Comparison of ENCODE assay signal across 8 cellular contexts in the genomic region with DNA sequence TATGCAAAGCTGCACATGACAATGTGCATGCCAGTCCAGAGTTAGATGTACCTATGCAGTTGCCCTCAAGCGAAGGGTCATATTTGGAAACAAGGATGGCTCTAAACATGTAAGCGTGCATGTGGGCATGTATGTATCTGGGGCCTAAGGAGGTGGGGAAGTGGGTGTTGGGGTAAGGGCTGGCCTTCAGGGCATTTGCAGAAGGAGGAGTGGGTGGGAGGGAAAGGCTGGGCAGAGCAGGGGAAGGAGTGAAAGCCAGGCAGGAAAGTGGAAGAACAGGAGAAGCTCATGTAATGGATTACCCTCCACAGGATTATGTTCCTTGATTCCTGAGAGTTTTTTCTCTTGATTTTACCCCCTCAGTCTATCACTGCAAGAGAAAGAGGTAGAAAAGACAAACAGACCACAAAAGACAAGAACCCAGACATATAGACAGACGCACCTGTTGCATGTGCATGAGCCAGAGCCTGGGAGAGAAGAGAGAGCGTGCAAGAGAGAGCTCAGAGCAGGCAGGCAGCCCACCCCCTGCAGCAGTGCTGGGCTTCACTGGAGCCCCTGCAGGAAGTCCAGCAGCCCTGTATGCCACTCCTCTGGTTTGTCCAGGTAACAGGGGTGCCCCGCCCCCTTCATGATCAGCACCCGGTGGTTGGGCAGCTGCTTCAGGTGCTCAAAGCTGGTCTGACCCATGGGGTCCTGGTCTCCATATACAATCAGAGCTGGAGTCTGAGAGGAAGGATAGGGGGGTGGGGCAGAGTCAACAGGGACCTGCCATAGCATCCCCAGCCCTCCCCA. TPM values are rescaled to one million over a fixed set of nuclear protein-coding genes. Genes with fewer than 3 reads are reported as not detected.
DNase-seq lines count a peak whose midpoint lies in the region; ATAC-seq, FAIRE-seq and TF ChIP-seq lines count a peak whose summit lies in the region.
"Had no signal": no experiment of that assay in that cellular context is flagged by ENCODE, and none has a peak within 500 bp of the region (broad histone marks: within the 10 kb centered on the region; RNA-seq: fewer than 3 reads in every experiment).

No MANE protein-coding gene starts in this region.

- H3K4me3 Mint-ChIP-seq in WTC11, result peak overlapping the region; percentile 81
- peak overlapping the region; percentile 86 for H3K4me3 Mint-ChIP-seq in mesothelial cell of epicardium

- FAIRE-seq in D721Med (lab: Jason Lieb, UNC) (peak; percentile 38), RCC 7860 (lab: Jason Lieb, UNC) (no peak)

- DNase-seq in D721Med (ENCODE audit: insufficient read length, low spot score), result no peak
- DNase-seq in WTC11 (ENCODE audit: low spot score), result peak; percentile 55
- DNase-seq in mesothelial cell of epicardium (ENCODE audit: low spot score in 2 of 2, unreplicated experiment in 2 of 2), result no peak
- DNase-seq in stimulated activated CD4-positive, alpha-beta T cell treated with anti-CD3 and anti-CD28 coated beads, Interleukin-2, amount 100 ng/mL, for 24 hours, result no peak
- no peak for DNase-seq in foreskin melanocyte
- no peak for DNase-seq in RCC 7860 (ENCODE audit: low spot score)
- DNase-seq: NCI-H446 treated with DMSO at 0.1 percent for 48 hours had no signal

- H3K4me1 ChIP-seq in BLaER1, result peaks cover 87% of the 10 kb centered on the region

- H3K9me3 Mint-ChIP-seq in WTC11 (no peaks in the 10 kb centered on the region), mesothelial cell of epicardium (no peaks in the 10 kb centered on the region)

- CTCF ChIA-PET in WTC11 (lab: Charles Lee), result interaction anchor here (0.6 to 6.3 kb wide), 11 partner anchors 12 to 262 kb away, joined by 3 to 43 read pairs (median 3); partner anchors contain the start of genes ACY1, GPR62, PARP3 and RRP9

- peak overlapping the region; percentile 56 for H3K27ac Mint-ChIP-seq in WTC11
- peak overlapping the region; percentile 76 for H3K27ac Mint-ChIP-seq in mesothelial cell of epicardium

- H3K9me3 ChIP-seq in BLaER1, result no peaks in the 10 kb centered on the region

- peak overlapping the region; percentile 94 for H3K4me2 ChIP-seq in BLaER1

- TF ChIP-seq CTCF in D721Med (IDR thresholded peaks at IDR 0.05; ENCODE audit: insufficient read depth, missing control alignments) (no peak), WTC11 (IDR thresholded peaks at IDR 0.05) (no peak; the same call in 1 of the 2 replicates), mesothelial cell of epicardium (IDR thresholded peaks at IDR 0.05; ENCODE audit: unreplicated experiment) (no peak)

- H3K4me1 Mint-ChIP-seq in WTC11 (peaks cover 50% of the 10 kb centered on the region), mesothelial cell of epicardium (peaks cover 42% of the 10 kb centered on the region)

- no peaks in the 10 kb centered on the region for H3K27me3 ChIP-seq in BLaER1

- H3K9ac ChIP-seq in BLaER1, result peak overlapping the region; percentile 63

- ATAC-seq in WTC11, result peak; percentile 3; the same call in 1 of the 2 replicates

- H3K27me3 Mint-ChIP-seq in WTC11 (ENCODE audit: low read depth) (peaks cover 22% of the 10 kb centered on the region), mesothelial cell of epicardium (ENCODE audit: low read depth) (no peaks in the 10 kb centered on the region)

- H3K36me3 ChIP-seq in BLaER1, result peaks cover 9% of the 10 kb centered on the region; the same call in 1 of the 2 replicates

- POLR2A ChIA-PET in WTC11 (lab: Charles Lee), result interaction anchor here (0.6 to 3.7 kb wide), 12 partner anchors 8 to 277 kb away, joined by 3 to 23 read pairs (median 4); partner anchors contain the start of genes ACY1, GPR62, PARP3 and POC1A

- peak overlapping the region; percentile 95 for H3K27ac ChIP-seq in BLaER1

- H3K36me3 Mint-ChIP-seq in WTC11, result no peaks in the 10 kb centered on the region
- H3K36me3 Mint-ChIP-seq in mesothelial cell of epicardium, result no peaks in the 10 kb centered on the region

- H4K20me1 ChIP-seq in BLaER1, result peaks cover 35% of the 10 kb centered on the region; the same call in 1 of the 2 replicates

- H3K4me3 ChIP-seq in BLaER1, result 0 out of 2 replicates have a peak overlapping the region, but pooled peaks have one; percentile 43

TF ChIP-seq in WTC11, 78 proteins besides CTCF, POLR2A, EP300 and RAD21:
- TF ChIP-seq, protein P1, sequence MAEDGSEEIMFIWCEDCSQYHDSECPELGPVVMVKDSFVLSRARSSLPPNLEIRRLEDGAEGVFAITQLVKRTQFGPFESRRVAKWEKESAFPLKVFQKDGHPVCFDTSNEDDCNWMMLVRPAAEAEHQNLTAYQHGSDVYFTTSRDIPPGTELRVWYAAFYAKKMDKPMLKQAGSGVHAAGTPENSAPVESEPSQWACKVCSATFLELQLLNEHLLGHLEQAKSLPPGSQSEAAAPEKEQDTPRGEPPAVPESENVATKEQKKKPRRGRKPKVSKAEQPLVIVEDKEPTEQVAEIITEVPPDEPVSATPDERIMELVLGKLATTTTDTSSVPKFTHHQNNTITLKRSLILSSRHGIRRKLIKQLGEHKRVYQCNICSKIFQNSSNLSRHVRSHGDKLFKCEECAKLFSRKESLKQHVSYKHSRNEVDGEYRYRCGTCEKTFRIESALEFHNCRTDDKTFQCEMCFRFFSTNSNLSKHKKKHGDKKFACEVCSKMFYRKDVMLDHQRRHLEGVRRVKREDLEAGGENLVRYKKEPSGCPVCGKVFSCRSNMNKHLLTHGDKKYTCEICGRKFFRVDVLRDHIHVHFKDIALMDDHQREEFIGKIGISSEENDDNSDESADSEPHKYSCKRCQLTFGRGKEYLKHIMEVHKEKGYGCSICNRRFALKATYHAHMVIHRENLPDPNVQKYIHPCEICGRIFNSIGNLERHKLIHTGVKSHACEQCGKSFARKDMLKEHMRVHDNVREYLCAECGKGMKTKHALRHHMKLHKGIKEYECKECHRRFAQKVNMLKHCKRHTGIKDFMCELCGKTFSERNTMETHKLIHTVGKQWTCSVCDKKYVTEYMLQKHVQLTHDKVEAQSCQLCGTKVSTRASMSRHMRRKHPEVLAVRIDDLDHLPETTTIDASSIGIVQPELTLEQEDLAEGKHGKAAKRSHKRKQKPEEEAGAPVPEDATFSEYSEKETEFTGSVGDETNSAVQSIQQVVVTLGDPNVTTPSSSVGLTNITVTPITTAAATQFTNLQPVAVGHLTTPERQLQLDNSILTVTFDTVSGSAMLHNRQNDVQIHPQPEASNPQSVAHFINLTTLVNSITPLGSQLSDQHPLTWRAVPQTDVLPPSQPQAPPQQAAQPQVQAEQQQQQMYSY (CRISPR knock-in tag; IDR thresholded peaks at IDR 0.05), result 0 out of 2 replicates have a peak, but pooled peaks have one; percentile 17
- no peak for TF ChIP-seq ZBTB21 (CRISPR knock-in tag; IDR thresholded peaks at IDR 0.05; ENCODE audit: borderline replicate concordance)

RNA-seq across cellular contexts. Expression of gene PCBP4, which starts 1.8 kb away (rescaled TPM):
- total RNA-seq in WTC11 (2021), result 28.7 to 31.6 TPM (median 30.6 TPM) in 3 replicates
- 58.3 to 62.0 TPM (median 59.8 TPM) in 3 replicates for total RNA-seq in mesothelial cell of epicardium

RNA-seq across cellular contexts. Expression of gene ABHD14B, which starts 4.8 kb away (rescaled TPM):
- total RNA-seq in WTC11 (2021), result 11.8 to 12.6 TPM (median 12.3 TPM) in 3 replicates
- total RNA-seq in mesothelial cell of epicardium, result 25.9 to 27.2 TPM (median 26.0 TPM) in 3 replicates

RNA-seq across cellular contexts. Expression of gene ABHD14A, which starts 5.8 kb away (rescaled TPM):
- total RNA-seq in WTC11 (2021) (3.8 to 5.9 TPM (median 4.5 TPM) in 3 replicates), mesothelial cell of epicardium (13.7 to 15.5 TPM (median 14.8 TPM) in 3 replicates)

RNA-seq across cellular contexts. Expression of gene GPR62, which starts 13.9 kb away (rescaled TPM):
- total RNA-seq in WTC11 (2021) (0.24 to 0.55 TPM (median 0.46 TPM) in 3 replicates), mesothelial cell of epicardium (0.22 to 0.36 TPM (median 0.33 TPM) in 3 replicates)

RNA-seq across cellular contexts. Expression of gene ACY1, which starts 14.3 kb away (rescaled TPM):
- 53.8 to 66.3 TPM (median 61.6 TPM) in 3 replicates for total RNA-seq in WTC11 (2021)
- 47.8 to 59.0 TPM (median 58.7 TPM) in 3 replicates for total RNA-seq in mesothelial cell of epicardium
